ENCODE assay signal across 1 cellular context in the genomic region with DNA sequence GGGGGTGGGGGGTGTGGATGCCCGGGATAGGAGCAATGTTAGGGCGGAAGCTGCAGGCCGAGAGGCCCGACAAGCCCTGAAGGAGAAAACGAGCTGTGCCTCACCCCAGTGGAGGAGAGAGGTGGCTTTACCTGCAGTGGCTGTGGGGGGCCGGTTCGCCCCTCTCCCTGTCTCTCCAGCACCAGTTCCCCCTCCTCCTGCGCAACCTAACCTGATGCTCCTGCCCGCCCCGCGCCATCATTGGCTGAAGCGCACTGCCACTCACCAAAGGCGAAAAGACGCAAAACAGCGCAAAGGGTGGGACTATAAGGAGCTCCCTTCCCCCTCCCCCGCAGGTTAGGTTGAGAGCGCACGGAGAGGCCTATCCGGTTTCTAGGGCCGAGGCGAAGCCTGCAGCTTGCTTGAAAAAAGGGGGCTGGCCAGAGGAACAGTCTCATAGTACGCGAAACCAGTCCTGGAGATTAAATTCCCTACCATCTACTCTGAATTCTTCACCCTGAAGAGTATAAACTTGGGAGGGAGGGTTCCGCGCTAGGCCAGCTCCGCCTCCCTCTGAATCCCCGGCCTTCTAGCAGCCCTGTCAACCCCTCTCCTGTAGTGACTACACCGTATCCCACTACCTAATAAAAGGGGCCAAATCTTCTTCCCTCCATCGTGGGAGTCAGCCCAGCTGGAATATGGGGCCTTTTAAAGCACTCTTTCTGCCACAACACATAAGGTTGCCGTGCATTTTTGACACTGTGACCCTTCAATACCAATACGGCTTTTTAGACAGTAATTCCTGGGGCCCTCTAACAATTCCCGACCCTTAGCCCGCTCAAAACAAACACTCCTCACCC.
TF ChIP-seq lines count a peak whose summit lies in the region.

No MANE protein-coding gene starts in this region.

TF ChIP-seq in GM12878, 131 proteins besides CTCF, POLR2A, EP300 and RAD21 (continued from another document and continues in another):
- TF ChIP-seq, protein P1, sequence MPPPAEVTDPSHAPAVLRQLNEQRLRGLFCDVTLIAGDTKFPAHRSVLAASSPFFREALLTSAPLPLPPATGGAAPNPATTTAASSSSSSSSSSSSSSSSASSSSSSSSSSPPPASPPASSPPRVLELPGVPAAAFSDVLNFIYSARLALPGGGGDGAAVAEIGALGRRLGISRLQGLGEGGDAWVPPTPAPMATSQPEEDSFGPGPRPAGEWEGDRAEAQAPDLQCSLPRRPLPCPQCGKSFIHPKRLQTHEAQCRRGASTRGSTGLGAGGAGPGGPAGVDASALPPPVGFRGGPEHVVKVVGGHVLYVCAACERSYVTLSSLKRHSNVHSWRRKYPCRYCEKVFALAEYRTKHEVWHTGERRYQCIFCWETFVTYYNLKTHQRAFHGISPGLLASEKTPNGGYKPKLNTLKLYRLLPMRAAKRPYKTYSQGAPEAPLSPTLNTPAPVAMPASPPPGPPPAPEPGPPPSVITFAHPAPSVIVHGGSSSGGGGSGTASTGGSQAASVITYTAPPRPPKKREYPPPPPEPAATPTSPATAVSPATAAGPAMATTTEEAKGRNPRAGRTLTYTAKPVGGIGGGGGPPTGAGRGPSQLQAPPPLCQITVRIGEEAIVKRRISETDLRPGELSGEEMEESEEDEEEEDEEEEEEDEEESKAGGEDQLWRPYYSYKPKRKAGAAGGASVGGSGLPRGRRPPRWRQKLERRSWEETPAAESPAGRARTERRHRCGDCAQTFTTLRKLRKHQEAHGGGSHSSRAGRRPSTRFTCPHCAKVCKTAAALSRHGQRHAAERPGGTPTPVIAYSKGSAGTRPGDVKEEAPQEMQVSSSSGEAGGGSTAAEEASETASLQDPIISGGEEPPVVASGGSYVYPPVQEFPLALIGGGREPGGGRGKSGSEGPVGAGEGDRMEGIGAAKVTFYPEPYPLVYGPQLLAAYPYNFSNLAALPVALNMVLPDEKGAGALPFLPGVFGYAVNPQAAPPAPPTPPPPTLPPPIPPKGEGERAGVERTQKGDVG (CRISPR knock-in tag; IDR thresholded peaks at IDR 0.05): no peak
- TF ChIP-seq BMI1 (IDR thresholded peaks at IDR 0.05; ENCODE audit: borderline replicate concordance): no peak
- peak; percentile 99 for TF ChIP-seq PBX3 (IDR thresholded peaks at IDR 0.05; ENCODE audit: insufficient replicate concordance, low read depth, low read length)
- TF ChIP-seq HDAC6 (IDR thresholded peaks at IDR 0.05; ENCODE audit: unreplicated experiment): no peak
- TF ChIP-seq, protein P2, sequence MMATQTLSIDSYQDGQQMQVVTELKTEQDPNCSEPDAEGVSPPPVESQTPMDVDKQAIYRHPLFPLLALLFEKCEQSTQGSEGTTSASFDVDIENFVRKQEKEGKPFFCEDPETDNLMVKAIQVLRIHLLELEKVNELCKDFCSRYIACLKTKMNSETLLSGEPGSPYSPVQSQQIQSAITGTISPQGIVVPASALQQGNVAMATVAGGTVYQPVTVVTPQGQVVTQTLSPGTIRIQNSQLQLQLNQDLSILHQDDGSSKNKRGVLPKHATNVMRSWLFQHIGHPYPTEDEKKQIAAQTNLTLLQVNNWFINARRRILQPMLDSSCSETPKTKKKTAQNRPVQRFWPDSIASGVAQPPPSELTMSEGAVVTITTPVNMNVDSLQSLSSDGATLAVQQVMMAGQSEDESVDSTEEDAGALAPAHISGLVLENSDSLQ (IDR thresholded peaks at IDR 0.05): peak; percentile 99
- TF ChIP-seq TCF12 (IDR thresholded peaks at IDR 0.05; ENCODE audit: low read depth, low read length): peak; percentile 44; the same call in 1 of the 2 replicates
- peak; percentile 18; the same call in 1 of the 2 replicates for TF ChIP-seq SMC3 (IDR thresholded peaks at IDR 0.05; ENCODE audit: borderline replicate concordance, low read length)
- no peak for TF ChIP-seq LARP7 (IDR thresholded peaks at IDR 0.05)
- TF ChIP-seq SIN3A (IDR thresholded peaks at IDR 0.05; ENCODE audit: low read depth, low read length): no peak; the same call in 1 of the 2 replicates
- peak in 1 of 2 experiments; percentile 80; a peak in 2 of 3 replicates for TF ChIP-seq EGR1 (IDR thresholded peaks at IDR 0.05; ENCODE audit: borderline replicate concordance in 1 of 2, low read depth in 2 of 2, low read length in 2 of 2)
- TF ChIP-seq NR2C1 (IDR thresholded peaks at IDR 0.05): no peak
- TF ChIP-seq ETV6 (conservative IDR thresholded peaks at IDR 0.05 in 1 of 2, IDR thresholded peaks at IDR 0.05 in 1 of 2; ENCODE audit: borderline replicate concordance in 1 of 2, low read depth in 1 of 2): no peak
- TF ChIP-seq, protein P3, sequence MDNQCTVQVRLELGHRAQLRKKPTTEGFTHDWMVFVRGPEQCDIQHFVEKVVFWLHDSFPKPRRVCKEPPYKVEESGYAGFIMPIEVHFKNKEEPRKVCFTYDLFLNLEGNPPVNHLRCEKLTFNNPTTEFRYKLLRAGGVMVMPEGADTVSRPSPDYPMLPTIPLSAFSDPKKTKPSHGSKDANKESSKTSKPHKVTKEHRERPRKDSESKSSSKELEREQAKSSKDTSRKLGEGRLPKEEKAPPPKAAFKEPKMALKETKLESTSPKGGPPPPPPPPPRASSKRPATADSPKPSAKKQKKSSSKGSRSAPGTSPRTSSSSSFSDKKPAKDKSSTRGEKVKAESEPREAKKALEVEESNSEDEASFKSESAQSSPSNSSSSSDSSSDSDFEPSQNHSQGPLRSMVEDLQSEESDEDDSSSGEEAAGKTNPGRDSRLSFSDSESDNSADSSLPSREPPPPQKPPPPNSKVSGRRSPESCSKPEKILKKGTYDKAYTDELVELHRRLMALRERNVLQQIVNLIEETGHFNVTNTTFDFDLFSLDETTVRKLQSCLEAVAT (IDR thresholded peaks at IDR 0.05): no peak
- peak; percentile 91 for TF ChIP-seq POU2F2 (IDR thresholded peaks at IDR 0.05; ENCODE audit: borderline replicate concordance, low read depth, low read length)
- TF ChIP-seq ASH2L (IDR thresholded peaks at IDR 0.05; ENCODE audit: borderline replicate concordance, low read depth): no peak
- TF ChIP-seq RFX5 (IDR thresholded peaks at IDR 0.05; ENCODE audit: low read depth, low read length): no peak
- no peak for TF ChIP-seq TAF1 (IDR thresholded peaks at IDR 0.05; ENCODE audit: borderline replicate concordance, low read depth, low read length)
- no peak for TF ChIP-seq MYB (IDR thresholded peaks at IDR 0.05; ENCODE audit: borderline replicate concordance, low read depth, low read length)
- peak; percentile 47; the same call in 1 of the 2 replicates for TF ChIP-seq RELB (IDR thresholded peaks at IDR 0.05; ENCODE audit: low read depth)
- no peak for TF ChIP-seq FOXM1 (IDR thresholded peaks at IDR 0.05; ENCODE audit: low read depth, low read length)
- no peak for TF ChIP-seq RAD51 (IDR thresholded peaks at IDR 0.05)
- TF ChIP-seq MEF2A (IDR thresholded peaks at IDR 0.05; ENCODE audit: insufficient read depth, low read depth, low read length): no peak
- peak; percentile 91 for TF ChIP-seq CREB1 (IDR thresholded peaks at IDR 0.05; ENCODE audit: low read depth)
- 0 out of 2 replicates have a peak, but pooled peaks have one; percentile 29 for TF ChIP-seq ZBED1 (IDR thresholded peaks at IDR 0.05; ENCODE audit: borderline replicate concordance)
- TF ChIP-seq ATF7 (IDR thresholded peaks at IDR 0.05; ENCODE audit: low read depth): peak; percentile 65
- TF ChIP-seq, protein P4, sequence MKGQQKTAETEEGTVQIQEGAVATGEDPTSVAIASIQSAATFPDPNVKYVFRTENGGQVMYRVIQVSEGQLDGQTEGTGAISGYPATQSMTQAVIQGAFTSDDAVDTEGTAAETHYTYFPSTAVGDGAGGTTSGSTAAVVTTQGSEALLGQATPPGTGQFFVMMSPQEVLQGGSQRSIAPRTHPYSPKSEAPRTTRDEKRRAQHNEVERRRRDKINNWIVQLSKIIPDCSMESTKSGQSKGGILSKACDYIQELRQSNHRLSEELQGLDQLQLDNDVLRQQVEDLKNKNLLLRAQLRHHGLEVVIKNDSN (IDR thresholded peaks at IDR 0.05; ENCODE audit: borderline replicate concordance, extremely low read length, insufficient read depth, low read depth, low read length): no peak
- TF ChIP-seq HCFC1 (IDR thresholded peaks at IDR 0.05; ENCODE audit: low read length): peak; percentile 50; the same call in 1 of the 2 replicates
- TF ChIP-seq, protein P5, sequence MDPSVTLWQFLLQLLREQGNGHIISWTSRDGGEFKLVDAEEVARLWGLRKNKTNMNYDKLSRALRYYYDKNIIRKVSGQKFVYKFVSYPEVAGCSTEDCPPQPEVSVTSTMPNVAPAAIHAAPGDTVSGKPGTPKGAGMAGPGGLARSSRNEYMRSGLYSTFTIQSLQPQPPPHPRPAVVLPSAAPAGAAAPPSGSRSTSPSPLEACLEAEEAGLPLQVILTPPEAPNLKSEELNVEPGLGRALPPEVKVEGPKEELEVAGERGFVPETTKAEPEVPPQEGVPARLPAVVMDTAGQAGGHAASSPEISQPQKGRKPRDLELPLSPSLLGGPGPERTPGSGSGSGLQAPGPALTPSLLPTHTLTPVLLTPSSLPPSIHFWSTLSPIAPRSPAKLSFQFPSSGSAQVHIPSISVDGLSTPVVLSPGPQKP (IDR thresholded peaks at IDR 0.05; ENCODE audit: low read depth, low read length): no peak; the same call in 1 of the 2 replicates
- TF ChIP-seq, protein P6, sequence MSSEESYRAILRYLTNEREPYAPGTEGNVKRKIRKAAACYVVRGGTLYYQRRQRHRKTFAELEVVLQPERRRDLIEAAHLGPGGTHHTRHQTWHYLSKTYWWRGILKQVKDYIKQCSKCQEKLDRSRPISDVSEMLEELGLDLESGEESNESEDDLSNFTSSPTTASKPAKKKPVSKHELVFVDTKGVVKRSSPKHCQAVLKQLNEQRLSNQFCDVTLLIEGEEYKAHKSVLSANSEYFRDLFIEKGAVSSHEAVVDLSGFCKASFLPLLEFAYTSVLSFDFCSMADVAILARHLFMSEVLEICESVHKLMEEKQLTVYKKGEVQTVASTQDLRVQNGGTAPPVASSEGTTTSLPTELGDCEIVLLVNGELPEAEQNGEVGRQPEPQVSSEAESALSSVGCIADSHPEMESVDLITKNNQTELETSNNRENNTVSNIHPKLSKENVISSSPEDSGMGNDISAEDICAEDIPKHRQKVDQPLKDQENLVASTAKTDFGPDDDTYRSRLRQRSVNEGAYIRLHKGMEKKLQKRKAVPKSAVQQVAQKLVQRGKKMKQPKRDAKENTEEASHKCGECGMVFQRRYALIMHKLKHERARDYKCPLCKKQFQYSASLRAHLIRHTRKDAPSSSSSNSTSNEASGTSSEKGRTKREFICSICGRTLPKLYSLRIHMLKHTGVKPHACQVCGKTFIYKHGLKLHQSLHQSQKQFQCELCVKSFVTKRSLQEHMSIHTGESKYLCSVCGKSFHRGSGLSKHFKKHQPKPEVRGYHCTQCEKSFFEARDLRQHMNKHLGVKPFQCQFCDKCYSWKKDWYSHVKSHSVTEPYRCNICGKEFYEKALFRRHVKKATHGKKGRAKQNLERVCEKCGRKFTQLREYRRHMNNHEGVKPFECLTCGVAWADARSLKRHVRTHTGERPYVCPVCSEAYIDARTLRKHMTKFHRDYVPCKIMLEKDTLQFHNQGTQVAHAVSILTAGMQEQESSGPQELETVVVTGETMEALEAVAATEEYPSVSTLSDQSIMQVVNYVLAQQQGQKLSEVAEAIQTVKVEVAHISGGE (CRISPR knock-in tag; IDR thresholded peaks at IDR 0.05): no peak
- TF ChIP-seq SMAD5 (IDR thresholded peaks at IDR 0.05; ENCODE audit: low read depth): no peak
- TF ChIP-seq IRF4 (IDR thresholded peaks at IDR 0.05; ENCODE audit: low read depth, low read length): 0 out of 2 replicates have a peak, but pooled peaks have one; percentile 45
- TF ChIP-seq EED (IDR thresholded peaks at IDR 0.05; ENCODE audit: low read depth): no peak
- TF ChIP-seq ZNF24 (IDR thresholded peaks at IDR 0.05): no peak
- no peak for TF ChIP-seq BRCA1 (IDR thresholded peaks at IDR 0.05; ENCODE audit: low read depth, low read length)
- TF ChIP-seq ESRRA (IDR thresholded peaks at IDR 0.05; ENCODE audit: low read length): no peak
- TF ChIP-seq YBX1 (IDR thresholded peaks at IDR 0.05): no peak
- TF ChIP-seq RBBP5 (conservative IDR thresholded peaks at IDR 0.05): no peak
- TF ChIP-seq SKIL (IDR thresholded peaks at IDR 0.05; ENCODE audit: low read depth, poor library complexity, severe bottlenecking): peak; percentile 27
